Comparison of ENCODE assay signal across 23 cellular contexts in genomic region chr1:7560128-7560527, GRCh38.
"Had no signal": no experiment of that assay in that cellular context is flagged by ENCODE, and none has a peak within 500 bp of the region (broad histone marks: within the 10 kb centered on the region; RNA-seq: fewer than 3 reads in every experiment).

No MANE protein-coding gene starts in this region.

- ATAC-seq: activated CD4-positive, alpha-beta T cell treated with anti-CD3 and anti-CD28 coated beads for 36 hours; activated T-helper 17 cell treated with anti-CD3 and anti-CD28 coated beads, Interleukin-2, amount 50 U/mL, for 72 hours; body of pancreas; K562; T-helper 17 cell had no signal

- H3K27ac ChIP-seq: body of pancreas, Peyer's patch, RWPE1 had no signal

- H3K4me3 ChIP-seq: body of pancreas, K562, Peyer's patch had no signal

- H3K27me3 ChIP-seq: body of pancreas, Peyer's patch had no signal

- H3K36me3 ChIP-seq: Peyer's patch had no signal

- H3K4me1 ChIP-seq: body of pancreas, Peyer's patch had no signal

- FAIRE-seq: bronchial epithelial cell, K562 had no signal

- H3K9me3 ChIP-seq: body of pancreas, Peyer's patch had no signal

- DNase-seq: activated CD4-positive, alpha-beta memory T cell treated with anti-CD3 and anti-CD28 coated beads, Interleukin-2, amount 10 ng/mL, durations not matched to agents 7 days and 5 days; activated CD4-positive, alpha-beta T cell treated with anti-CD3 and anti-CD28 coated beads for 36 hours; activated CD4-positive, alpha-beta T cell treated with anti-CD3 and anti-CD28 coated beads, Interleukin-2, amount 50 U/mL, for 1 hour; activated CD4-positive, CD25-positive, alpha-beta regulatory T cell; activated naive CD4-positive, alpha-beta T cell; activated T-cell treated with anti-CD3 and anti-CD28 coated beads for 4 hours; activated T-cell treated with anti-CD3 and anti-CD28 coated beads, Interleukin-2, amount 50 U/mL, for 48 hours; body of pancreas; Kasumi-1; NCI-H1105 treated with DMSO at 0.1 percent for 48 hours; NCI-H1436 treated with DMSO at 0.1 percent for 48 hours; NCI-H187; NCI-H2081; NCI-H510A treated with DMSO at 0.1 percent for 48 hours; NCI-H69; SHP77 treated with DMSO at 0.1 percent for 48 hours; T-helper 17 cell; T-helper 9 cell had no signal
